1 cellular context compared by ENCODE assay signal in genomic region chr17:80732268-80732667, GRCh38.
TF ChIP-seq lines count a peak whose summit lies in the region.

No MANE protein-coding gene starts in this region.

TF ChIP-seq in SK-N-SH, 30 proteins besides CTCF, POLR2A, EP300 and RAD21:
- TF ChIP-seq MAX (IDR thresholded peaks at IDR 0.05; ENCODE audit: low read depth) (peak; percentile 80), YY1 (IDR thresholded peaks at IDR 0.05; ENCODE audit: low read depth) (0 out of 2 replicates have a peak, but pooled peaks have one; percentile 25), IRF3 (IDR thresholded peaks at IDR 0.05; ENCODE audit: low read depth, low read length) (no peak), RCOR1 (IDR thresholded peaks at IDR 0.05; ENCODE audit: low read length) (0 out of 2 replicates have a peak, but pooled peaks have one; percentile 6), JUND (IDR thresholded peaks at IDR 0.05) (peak; percentile 65), TCF12 (IDR thresholded peaks at IDR 0.05) (peak; percentile 91), NFIC (IDR thresholded peaks at IDR 0.05; ENCODE audit: borderline replicate concordance) (peak; percentile 64; the same call in 1 of the 2 replicates), PBX3 (IDR thresholded peaks at IDR 0.05) (peak; percentile 71), USF2 (IDR thresholded peaks at IDR 0.05; ENCODE audit: borderline replicate concordance, low read depth, low read length) (no peak), POLR2AphosphoS5 (IDR thresholded peaks at IDR 0.05; ENCODE audit: low read depth, low read length) (peak; percentile 41; the same call in 1 of the 2 replicates), FOXJ3 (CRISPR knock-in tag; IDR thresholded peaks at IDR 0.05) (no peak), FOSL2 (IDR thresholded peaks at IDR 0.05; ENCODE audit: borderline replicate concordance, low read depth) (peak; percentile 64; the same call in 1 of the 2 replicates), SIN3A (IDR thresholded peaks at IDR 0.05; ENCODE audit: borderline replicate concordance, low read depth, low read length) (no peak), RXRA (IDR thresholded peaks at IDR 0.05; ENCODE audit: borderline replicate concordance, low read depth) (0 out of 2 replicates have a peak, but pooled peaks have one; percentile 37)
